ENCODE assay signal across 15 cellular contexts in genomic region chr6:126628125-126628524, GRCh38.
A peak's percentile ranks its signal among the peaks of the same experiment; 100 is the strongest.
DNase-seq lines count a peak whose midpoint lies in the region; ATAC-seq, FAIRE-seq and TF ChIP-seq lines count a peak whose summit lies in the region.
"Had no signal": no experiment of that assay in that cellular context is flagged by ENCODE, and none has a peak within 500 bp of the region (broad histone marks: within the 10 kb centered on the region; RNA-seq: fewer than 3 reads in every experiment).

No MANE protein-coding gene starts in this region.

- H3K27me3 ChIP-seq in SK-N-SH (ENCODE audit: insufficient read depth): no peaks in the 10 kb centered on the region
- no peaks in the 10 kb centered on the region for H3K27me3 ChIP-seq in OCI-LY3 (ENCODE audit: low read depth, low read length)

- no peaks in the 10 kb centered on the region for H4K20me1 ChIP-seq in SK-N-SH (ENCODE audit: insufficient read depth)
- no peaks in the 10 kb centered on the region for H4K20me1 ChIP-seq in OCI-LY3 (ENCODE audit: insufficient read depth, low read length)

- CTCF ChIA-PET in SK-N-SH (lab: Yijun Ruan, JAX): interaction anchor here (0.5 to 2.3 kb wide), 6 partner anchors 20 to 1317 kb away, joined by 3 to 8 read pairs (median 3); no protein-coding TSS in a partner anchor

- H3K4me3 ChIP-seq in SK-N-SH (ENCODE audit: low read depth in 2 of 2, low read length in 1 of 2) (no peak overlapping the region), OCI-LY3 (ENCODE audit: low read length) (no peak overlapping the region)

- H2AFZ ChIP-seq in SK-N-SH (ENCODE audit: low read depth): no peak overlapping the region
- no peak overlapping the region for H2AFZ ChIP-seq in OCI-LY3 (ENCODE audit: low read depth, low read length)

- POLR2A ChIA-PET in SK-N-SH (lab: Yijun Ruan, JAX): interaction anchor here (1.4 kb wide), 1 partner anchor 847 kb away, joined by 3 read pairs; no protein-coding TSS in a partner anchor

- no peak overlapping the region for H3K27ac ChIP-seq in SK-N-SH (ENCODE audit: low read depth in 2 of 2, low read length in 1 of 2)
- H3K27ac ChIP-seq in OCI-LY3 (ENCODE audit: low read length): no peak overlapping the region

- no peaks in the 10 kb centered on the region for H3K79me2 ChIP-seq in SK-N-SH (ENCODE audit: insufficient read depth)
- H3K79me2 ChIP-seq in OCI-LY3 (ENCODE audit: low read length): no peaks in the 10 kb centered on the region

- H3K9me3 ChIP-seq in SK-N-SH: no peaks in the 10 kb centered on the region
- no peaks in the 10 kb centered on the region for H3K9me3 ChIP-seq in OCI-LY3 (ENCODE audit: insufficient read depth, low read length)

- FAIRE-seq in H54 (lab: Jason Lieb, UNC): no peak
- FAIRE-seq: D721Med had no signal

- TF ChIP-seq EP300 in SK-N-SH (IDR thresholded peaks at IDR 0.05; ENCODE audit: borderline replicate concordance in 1 of 2, low read depth in 1 of 2, low read length in 1 of 2): no peak; a peak in 1 of 4 replicates

- ATAC-seq in SK-N-SH treated with all-trans-retinoic acid at 6 μM for 48 hours (no peak), HG02798 (IDR thresholded peaks at IDR 0.05; ENCODE audit: poor library complexity, unreplicated experiment) (peak; percentile 62), GM21367 (IDR thresholded peaks at IDR 0.05; ENCODE audit: unreplicated experiment) (no peak)
- ATAC-seq: activated CD4-positive, alpha-beta T cell treated with anti-CD3 and anti-CD28 coated beads for 36 hours had no signal

- no peaks in the 10 kb centered on the region for H3F3A ChIP-seq in SK-N-SH (replicated peaks; ENCODE audit: insufficient read depth)

- TF ChIP-seq CTCF in SK-N-SH (IDR thresholded peaks at IDR 0.05) (peak; percentile 21; the same call in 1 of the 2 replicates), OCI-LY3 (IDR thresholded peaks at IDR 0.05; ENCODE audit: low read depth, low read length) (peak; percentile 8; the same call in 1 of the 2 replicates)

- H3K4me1 ChIP-seq in SK-N-SH (ENCODE audit: control insufficient read depth in 1 of 2, insufficient read depth in 2 of 2, low read depth in 1 of 2, low read length in 1 of 2) (peaks cover 0 to 9% of the 10 kb centered on the region in 2 experiments; a peak in 3 of 4 replicates), OCI-LY3 (ENCODE audit: low read length) (no peaks in the 10 kb centered on the region)

- no peak for TF ChIP-seq POLR2A in H54 (IDR thresholded peaks at IDR 0.05; ENCODE audit: low read depth, low read length)

- H3K36me3 ChIP-seq in SK-N-SH (replicated peaks in 1 of 2; ENCODE audit: control insufficient read depth in 1 of 2, insufficient read depth in 2 of 2, low read length in 1 of 2) (no peaks in the 10 kb centered on the region), OCI-LY3 (replicated peaks; ENCODE audit: low read depth, low read length) (no peaks in the 10 kb centered on the region)

- no peak for TF ChIP-seq RAD21 in SK-N-SH (IDR thresholded peaks at IDR 0.05; ENCODE audit: low read length)

- H3K9ac ChIP-seq in SK-N-SH (no peak overlapping the region), OCI-LY3 (ENCODE audit: low read length) (no peak overlapping the region)

- 5% methylated on average over 3 of the region's 3 CpGs for WGBS in SK-N-SH (ENCODE audit: low lambda C conversion rate)

- DNase-seq in SK-N-SH (peak; percentile 18), nucleus accumbens (lab: John Stamatoyannopoulos, UW) (no peak), H54 (ENCODE audit: insufficient read length, low spot score) (no peak), superior temporal gyrus (ENCODE audit: extremely low spot score) (no peak)
- DNase-seq: activated CD4-positive, alpha-beta T cell treated with anti-CD3 and anti-CD28 coated beads for 36 hours; aorta; immature natural killer cell; midbrain; NCI-H1694; SW 1271 had no signal

- H3K4me2 ChIP-seq in SK-N-SH (no peak overlapping the region), OCI-LY3 (ENCODE audit: low read length) (no peak overlapping the region)

- H3K9me2 ChIP-seq in SK-N-SH: no peaks in the 10 kb centered on the region

TF ChIP-seq in SK-N-SH, 30 proteins besides CTCF, POLR2A, EP300 and RAD21:
- TF ChIP-seq CHD2 (IDR thresholded peaks at IDR 0.05; ENCODE audit: low read length, partially characterized antibody): no peak
- peak; percentile 45; the same call in 1 of the 2 replicates for TF ChIP-seq GATA2 (CRISPR knock-in tag; IDR thresholded peaks at IDR 0.05)
TF ChIP-seq in SK-N-SH: peak in this region for 1.

TF ChIP-seq in SK-N-SH treated with all-trans-retinoic acid at 6 μM for 48 hours, 23 proteins besides CTCF, POLR2A, EP300 and RAD21:
- TF ChIP-seq BACH2 (CRISPR knock-in tag; IDR thresholded peaks at IDR 0.05; ENCODE audit: borderline replicate concordance) (no peak), RARB (CRISPR knock-in tag; IDR thresholded peaks at IDR 0.05) (no peak), OSR1 (CRISPR knock-in tag; IDR thresholded peaks at IDR 0.05) (no peak), ZNF565 (CRISPR knock-in tag; conservative IDR thresholded peaks at IDR 0.05; ENCODE audit: low read depth) (no peak), TSHZ2 (CRISPR knock-in tag; IDR thresholded peaks at IDR 0.05) (no peak), ESRRG (CRISPR knock-in tag; IDR thresholded peaks at IDR 0.05) (no peak), ISL1 (CRISPR knock-in tag; IDR thresholded peaks at IDR 0.05) (no peak)
